8 cellular contexts compared by ENCODE assay signal in the genomic region with DNA sequence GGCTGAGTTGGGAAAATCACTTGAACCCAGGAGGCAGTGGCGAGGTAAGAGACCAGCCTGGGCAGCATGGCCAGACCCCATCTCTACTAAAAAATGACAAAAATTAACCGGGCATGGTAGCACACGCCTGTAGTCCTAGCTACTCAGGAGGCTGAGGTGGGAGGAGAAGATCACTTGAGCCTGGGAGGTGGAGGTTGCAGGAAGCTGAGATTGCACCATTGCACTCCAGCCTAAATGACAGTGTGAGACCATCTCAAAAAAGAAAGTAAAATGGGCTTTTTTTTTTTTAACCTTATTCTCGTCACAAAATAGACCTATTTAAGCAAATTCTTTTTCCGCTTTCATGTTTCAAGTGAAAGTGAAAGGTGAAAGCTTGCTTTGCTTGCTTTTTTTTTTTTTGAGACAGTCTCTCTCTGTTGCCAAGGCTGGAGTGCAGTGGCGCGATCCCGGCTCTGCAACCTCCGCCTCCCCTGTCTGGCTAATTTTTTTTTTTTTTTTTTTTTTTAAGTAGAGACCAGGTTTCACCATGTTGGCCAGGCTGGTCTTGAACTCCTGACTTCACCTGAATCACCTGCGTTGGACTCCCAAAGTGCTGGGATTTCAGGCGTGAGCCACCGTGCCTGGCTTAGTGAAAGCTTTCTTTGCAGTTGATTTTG. TPM values are rescaled to one million over a fixed set of nuclear protein-coding genes. Genes with fewer than 3 reads are reported as not detected.
A peak's percentile ranks its signal among the peaks of the same experiment; 100 is the strongest.
DNase-seq lines count a peak whose midpoint lies in the region; ATAC-seq and TF ChIP-seq lines count a peak whose summit lies in the region.

No MANE protein-coding gene starts in this region.

- H3K79me2 ChIP-seq in OCI-LY7 (ENCODE audit: insufficient read depth, low read depth, low read length), result peaks cover 90% of the 10 kb centered on the region

- H3K27me3 ChIP-seq in AG04450 (ENCODE audit: control insufficient read depth, insufficient read depth, low read length) (no peaks in the 10 kb centered on the region), dorsolateral prefrontal cortex (no peaks in the 10 kb centered on the region)

- CTCF ChIA-PET in AG04450 (lab: Charles Lee), result interaction anchor here (1.2 to 2.5 kb wide), 2 partner anchors 21 to 27 kb away, joined by 3 to 8 read pairs; partner anchors contain the start of gene ELL3
- CTCF ChIA-PET in OCI-LY7 (lab: Charles Lee; ENCODE audit: unreplicated experiment), result no interaction called here

- peaks cover 55% of the 10 kb centered on the region for H3K4me1 ChIP-seq in OCI-LY7 (ENCODE audit: insufficient read depth, low read length, poor library complexity, severe bottlenecking)

- intact Hi-C loops in OCI-LY7 (cut with micrococcal nuclease; ENCODE audit: unreplicated experiment) (loop anchor here (2.0 kb wide), 1 partner anchor 27 kb away; the partner anchor contains the start of gene ELL3), dorsolateral prefrontal cortex (cut with DNase I) (loop anchor here in 1 of 2 donors (5.0 kb wide), 1 partner anchor 42 kb away; the partner anchor contains the start of gene SERF2)

- H3K36me3 ChIP-seq in OCI-LY7 (ENCODE audit: insufficient read depth, low read length), result peaks cover 71% of the 10 kb centered on the region

- no peaks in the 10 kb centered on the region for H3K9me2 ChIP-seq in OCI-LY7 (ENCODE audit: insufficient read depth, low read length)

- H3K9me3 ChIP-seq in AG04450 (ENCODE audit: control insufficient read depth, insufficient read depth, low read length), result no peaks in the 10 kb centered on the region; the same call in 1 of the 2 replicates
- H3K9me3 ChIP-seq in OCI-LY7 (ENCODE audit: low read length), result no peaks in the 10 kb centered on the region

- no peak for TF ChIP-seq CTCF in AG04450 (IDR thresholded peaks at IDR 0.05; ENCODE audit: low read depth, low read length)
- TF ChIP-seq CTCF in OCI-LY7 (conservative IDR thresholded peaks at IDR 0.05; ENCODE audit: low read length), result no peak
- no peak for TF ChIP-seq CTCF in dorsolateral prefrontal cortex (IDR thresholded peaks at IDR 0.05 in 54 of 56, conservative IDR thresholded peaks at IDR 0.05 in 2 of 56; ENCODE audit: low read depth in 1 of 56, partially characterized antibody in 56 of 56)

- H4K20me1 ChIP-seq in OCI-LY7 (ENCODE audit: insufficient read depth, low read length), result peaks cover 31% of the 10 kb centered on the region

- DNase-seq in AG04450 (ENCODE audit: low read depth, low spot score), result no peak
- DNase-seq in OCI-LY7 (ENCODE audit: low spot score), result peak; percentile 92
- no peak for DNase-seq in dorsolateral prefrontal cortex
- DNase-seq in stimulated activated CD8-positive, alpha-beta memory T cell treated with anti-CD3 and anti-CD28 coated beads, Interleukin-12 subunit alpha, Interleukin-12 subunit beta, amount 100 ng/mL, for 1 hour (ENCODE audit: low read depth), result peak; percentile 22
- DNase-seq in foreskin melanocyte, result no peak
- no peak for DNase-seq in middle frontal gyrus (ENCODE audit: extremely low spot score, low spot score)

- H3K27ac ChIP-seq in AG04450 (ENCODE audit: low read depth, low read length), result no peak overlapping the region
- H3K27ac ChIP-seq in OCI-LY7 (ENCODE audit: low read depth, low read length, poor library complexity, severe bottlenecking), result peak overlapping the region; percentile 54
- H3K27ac ChIP-seq in dorsolateral prefrontal cortex, result peak overlapping the region in 12 of 59 donors; percentile 2 to 49 (median 27)

- peak; percentile 39 for ATAC-seq in GM19455 (IDR thresholded peaks at IDR 0.05; ENCODE audit: unreplicated experiment)
- no peak for ATAC-seq in HG02571 (IDR thresholded peaks at IDR 0.05; ENCODE audit: unreplicated experiment)

- POLR2A ChIA-PET in AG04450 (lab: Yijun Ruan, JAX), result interaction anchor here (1.1 kb wide), 1 partner anchor 9 kb away, joined by 3 read pairs; no protein-coding TSS in a partner anchor
- POLR2A ChIA-PET in OCI-LY7 (lab: Charles Lee), result interaction anchor here (0.7 to 1.1 kb wide), 4 partner anchors 22 to 870 kb away, joined by 3 to 6 read pairs (median 4); no protein-coding TSS in a partner anchor

- H3K4me3 ChIP-seq in AG04450 (ENCODE audit: low read depth, low read length), result 0 out of 2 replicates have a peak overlapping the region, but pooled peaks have one; percentile 4
- H3K4me3 ChIP-seq in OCI-LY7 (ENCODE audit: low read depth, low read length, poor library complexity, severe bottlenecking), result peak overlapping the region; percentile 62
- H3K4me3 ChIP-seq in dorsolateral prefrontal cortex, result peak overlapping the region in 36 of 59 donors; percentile 3 to 49 (median 22)

- H3K4me2 ChIP-seq in OCI-LY7 (ENCODE audit: low read length), result peak overlapping the region; percentile 69

- H2AFZ ChIP-seq in OCI-LY7 (ENCODE audit: low read length), result no peak overlapping the region

- BruUV-seq in OCI-LY7 (replicated peaks; lab: Mats Ljungman, UMichigan), result no TSS peak

RNA-seq across cellular contexts. Expression of gene PDIA3, which starts 3.6 kb away (rescaled TPM):
- polyA plus RNA-seq in AG04450 (2011; rRNA removed), result 308 and 326 TPM in 2 replicates
- 57.5 and 97.1 TPM in 2 replicates for polyA minus RNA-seq in AG04450 (2011; rRNA and poly(A)+ RNA removed)
- 79.1 and 82.1 TPM in 2 replicates for total RNA-seq in OCI-LY7 (2014; rRNA removed; shearing (Covaris generic))
- 243 and 293 TPM in 2 replicates for total RNA-seq in OCI-LY7 (2022)
- 100 to 1,000 TPM in 111 of 120 experiments, 10 to 100 TPM in 9; 74.6 to 209 (median 122) TPM for total RNA-seq in dorsolateral prefrontal cortex

RNA-seq across cellular contexts. Expression of gene ELL3, which starts 26.9 kb away (rescaled TPM):
- polyA plus RNA-seq in AG04450 (2011; rRNA removed), result 2.3 and 2.4 TPM in 2 replicates
- polyA minus RNA-seq in AG04450 (2011; rRNA and poly(A)+ RNA removed), result 5.1 and 8.7 TPM in 2 replicates
- total RNA-seq in OCI-LY7 (2014; rRNA removed; shearing (Covaris generic)), result 296 and 306 TPM in 2 replicates
- total RNA-seq in OCI-LY7 (2022) (116 and 134 TPM in 2 replicates), dorsolateral prefrontal cortex (1 to 10 TPM in 111 of 120 experiments, under 1 TPM in 7, not detected in 2; 0.37 to 6.0 (median 2.3) TPM)

RNA-seq across cellular contexts. Expression of gene SERF2, which starts 42.3 kb away (rescaled TPM):
- polyA plus RNA-seq in AG04450 (2011; rRNA removed), result 608 and 874 TPM in 2 replicates
- polyA minus RNA-seq in AG04450 (2011; rRNA and poly(A)+ RNA removed), result 304 and 401 TPM in 2 replicates
- 581 and 622 TPM in 2 replicates for total RNA-seq in OCI-LY7 (2014; rRNA removed; shearing (Covaris generic))
- 1,328 and 1,370 TPM in 2 replicates for total RNA-seq in OCI-LY7 (2022)
- total RNA-seq in dorsolateral prefrontal cortex, result 100 to 1,000 TPM; 187 to 396 (median 280) TPM

RNA-seq across cellular contexts. Expression of gene SERINC4, which starts 50.2 kb away (rescaled TPM):
- 0.05 TPM in 1 of 2 replicates, not detected in the other for polyA plus RNA-seq in AG04450 (2011; rRNA removed)
- polyA minus RNA-seq in AG04450 (2011; rRNA and poly(A)+ RNA removed), result not detected in 2 replicates
- total RNA-seq in OCI-LY7 (2014; rRNA removed; shearing (Covaris generic)), result 0.23 and 0.60 TPM in 2 replicates
- 1.1 and 1.9 TPM in 2 replicates for total RNA-seq in OCI-LY7 (2022)
- total RNA-seq in dorsolateral prefrontal cortex, result 1 to 10 TPM in 18 of 120 experiments, under 1 TPM in 89, not detected in 13; 0.16 to 2.1 (median 0.63) TPM

RNA-seq across cellular contexts. Expression of gene HYPK, which starts 50.6 kb away (rescaled TPM):
- polyA plus RNA-seq in AG04450 (2011; rRNA removed), result 6.4 and 10.7 TPM in 2 replicates
- polyA minus RNA-seq in AG04450 (2011; rRNA and poly(A)+ RNA removed), result 5.4 and 5.8 TPM in 2 replicates
- 16.1 and 25.0 TPM in 2 replicates for total RNA-seq in OCI-LY7 (2014; rRNA removed; shearing (Covaris generic))
- total RNA-seq in OCI-LY7 (2022) (48.9 and 53.6 TPM in 2 replicates), dorsolateral prefrontal cortex (10 to 100 TPM in 116 of 120 experiments, 1 to 10 TPM in 4; 6.8 to 38.8 (median 17.4) TPM)

Comparison
In these comparisons a context has a peak if more than half of its experiments do, and no peak if none do; other contexts are left out.
1. DNase-seq: peak in OCI-LY7 (single experiment) and stimulated activated CD8-positive, alpha-beta memory T cell treated with anti-CD3 and anti-CD28 coated beads, Interleukin-12 subunit alpha, Interleukin-12 subunit beta, amount 100 ng/mL, for 1 hour (single experiment); none in AG04450 (single experiment), dorsolateral prefrontal cortex (0 of 10), foreskin melanocyte (single experiment) and middle frontal gyrus (single experiment).
2. H3K4me3 ChIP-seq: peak in every context shown above with its lines; median percentile 62 in OCI-LY7; 22 in dorsolateral prefrontal cortex; 4 in AG04450.
3. RNA of gene ELL3, which starts 26.9 kb away (total RNA-seq): 116 to 306 TPM in OCI-LY7; 0.37 to 6.0 TPM in dorsolateral prefrontal cortex; every median in the first group is over 10 times any median in the second.